ENCODE assay signal across 18 cellular contexts in genomic region chr2:220296174-220296573, GRCh38.
A peak's percentile ranks its signal among the peaks of the same experiment; 100 is the strongest.
DNase-seq lines count a peak whose midpoint lies in the region; ATAC-seq, FAIRE-seq and TF ChIP-seq lines count a peak whose summit lies in the region.
"Had no signal": no experiment of that assay in that cellular context is flagged by ENCODE, and none has a peak within 500 bp of the region (broad histone marks: within the 10 kb centered on the region; RNA-seq: fewer than 3 reads in every experiment).

No MANE protein-coding gene starts in this region.

- H3K27me3 ChIP-seq in naive thymus-derived CD4-positive, alpha-beta T cell (ENCODE audit: control insufficient read depth in 2 of 2, insufficient read depth in 2 of 2, low read length in 2 of 2): no peaks in the 10 kb centered on the region
- H3K27me3 ChIP-seq: SJCRH30, stomach had no signal

- POLR2A ChIA-PET in naive thymus-derived CD4-positive, alpha-beta T cell (lab: Charles Lee): no interaction called here

- peak overlapping the region in 2 of 5 experiments; percentile 8 to 18 for H3K27ac Mint-ChIP-seq in brain
- no peak overlapping the region for H3K27ac Mint-ChIP-seq in progenitor cell of endocrine pancreas
- no peak overlapping the region for H3K27ac Mint-ChIP-seq in naive thymus-derived CD4-positive, alpha-beta T cell
- H3K27ac Mint-ChIP-seq: activated CD8-positive, alpha-beta T cell treated with anti-CD3 and anti-CD28 coated beads for 36 hours; dendritic cell treated with granulocyte-macrophage colony-stimulating factor and Interleukin-4, amounts not matched to agents 40 ng/mL and 50 ng/mL, for 4 days; naive thymus-derived CD8-positive, alpha-beta T cell had no signal

- no peak overlapping the region for H3K4me3 ChIP-seq in HFF-Myc (replicated peaks; ENCODE audit: low read depth, low read length)
- no peak overlapping the region for H3K4me3 ChIP-seq in naive thymus-derived CD4-positive, alpha-beta T cell (ENCODE audit: low read length)
- H3K4me3 ChIP-seq: SJCRH30, stomach had no signal

- DNase-seq in NCI-H2029 (lab: John Stamatoyannopoulos, UW): peak; percentile 14
- no peak for DNase-seq in NCI-H2029 treated with DMSO at 0.1 percent for 48 hours (lab: John Stamatoyannopoulos, UW)
- no peak for DNase-seq in HFF-Myc (ENCODE audit: extremely low read depth, low read depth)
- DNase-seq in progenitor cell of endocrine pancreas (ENCODE audit: low spot score, unreplicated experiment): no peak
- no peak for DNase-seq in cerebellum (ENCODE audit: low spot score)
- no peak for DNase-seq in naive thymus-derived CD4-positive, alpha-beta T cell
- no peak for DNase-seq in GM19239 (ENCODE audit: insufficient read length, low spot score)
- DNase-seq: activated CD8-positive, alpha-beta T cell treated with anti-CD3 and anti-CD28 coated beads for 36 hours; anterior cingulate cortex; MM.1S; naive thymus-derived CD8-positive, alpha-beta T cell; NK-92 treated with Interleukin-12 subunit alpha and Interleukin-12 subunit beta, amount 100 ng/mL, for 24 hours; SJCRH30; stomach had no signal

- H3K4me3 Mint-ChIP-seq in brain (no peak overlapping the region), progenitor cell of endocrine pancreas (ENCODE audit: low read depth) (no peak overlapping the region)
- no peak overlapping the region for H3K4me3 Mint-ChIP-seq in naive thymus-derived CD4-positive, alpha-beta T cell
- H3K4me3 Mint-ChIP-seq: activated CD8-positive, alpha-beta T cell treated with anti-CD3 and anti-CD28 coated beads for 36 hours; dendritic cell treated with granulocyte-macrophage colony-stimulating factor and Interleukin-4, amounts not matched to agents 40 ng/mL and 50 ng/mL, for 4 days; naive thymus-derived CD8-positive, alpha-beta T cell had no signal

- no peak for ATAC-seq in naive thymus-derived CD4-positive, alpha-beta T cell
- ATAC-seq: activated CD8-positive, alpha-beta T cell treated with anti-CD3 and anti-CD28 coated beads for 36 hours; naive thymus-derived CD8-positive, alpha-beta T cell had no signal

- intact Hi-C loops in naive thymus-derived CD4-positive, alpha-beta T cell (cut with micrococcal nuclease): no loop called here

- H3K9me3 ChIP-seq in naive thymus-derived CD4-positive, alpha-beta T cell (ENCODE audit: control insufficient read depth in 2 of 3, low read length in 3 of 3): no peaks in the 10 kb centered on the region
- H3K9me3 ChIP-seq: SJCRH30 had no signal

- CTCF ChIA-PET in naive thymus-derived CD4-positive, alpha-beta T cell (lab: Charles Lee): no interaction called here

- no peak overlapping the region for H3K27ac ChIP-seq in naive thymus-derived CD4-positive, alpha-beta T cell (ENCODE audit: low read depth, low read length)
- H3K27ac ChIP-seq: SJCRH30, stomach had no signal

- peaks cover 5 to 14% (median 8%) of the 10 kb centered on the region in 5 experiments for H3K9me3 Mint-ChIP-seq in brain
- peaks cover 3% of the 10 kb centered on the region for H3K9me3 Mint-ChIP-seq in progenitor cell of endocrine pancreas (ENCODE audit: low read depth)
- peaks cover 0 to 15% (median 0%) of the 10 kb centered on the region in 11 donors for H3K9me3 Mint-ChIP-seq in naive thymus-derived CD4-positive, alpha-beta T cell

- no peaks in the 10 kb centered on the region for H3K4me1 ChIP-seq in naive thymus-derived CD4-positive, alpha-beta T cell (ENCODE audit: control insufficient read depth in 2 of 2, insufficient read depth in 2 of 2, low read length in 2 of 2)
- H3K4me1 ChIP-seq: SJCRH30, stomach had no signal

- H3K36me3 Mint-ChIP-seq in brain (no peaks in the 10 kb centered on the region), progenitor cell of endocrine pancreas (ENCODE audit: insufficient read depth) (no peaks in the 10 kb centered on the region)
- H3K36me3 Mint-ChIP-seq in naive thymus-derived CD4-positive, alpha-beta T cell: no peaks in the 10 kb centered on the region
- H3K36me3 Mint-ChIP-seq: naive thymus-derived CD8-positive, alpha-beta T cell had no signal

- no peaks in the 10 kb centered on the region for H3K27me3 Mint-ChIP-seq in brain
- no peaks in the 10 kb centered on the region for H3K27me3 Mint-ChIP-seq in progenitor cell of endocrine pancreas
- no peaks in the 10 kb centered on the region for H3K27me3 Mint-ChIP-seq in naive thymus-derived CD4-positive, alpha-beta T cell
- H3K27me3 Mint-ChIP-seq: dendritic cell treated with granulocyte-macrophage colony-stimulating factor and Interleukin-4, amounts not matched to agents 40 ng/mL and 50 ng/mL, for 4 days had no signal

- no peaks in the 10 kb centered on the region for H3K36me3 ChIP-seq in naive thymus-derived CD4-positive, alpha-beta T cell (ENCODE audit: control insufficient read depth in 2 of 3, insufficient read depth in 3 of 3, low read length in 3 of 3)
- H3K36me3 ChIP-seq: SJCRH30, stomach had no signal

- FAIRE-seq in GM19239 (lab: Jason Lieb, UNC): no peak
- FAIRE-seq: D721Med, TTC549 had no signal

- H3K4me1 Mint-ChIP-seq in brain: peaks cover 24% of the 10 kb centered on the region
- peaks cover 24% of the 10 kb centered on the region for H3K4me1 Mint-ChIP-seq in progenitor cell of endocrine pancreas (ENCODE audit: low read depth)
- no peaks in the 10 kb centered on the region for H3K4me1 Mint-ChIP-seq in naive thymus-derived CD4-positive, alpha-beta T cell
- H3K4me1 Mint-ChIP-seq: naive thymus-derived CD8-positive, alpha-beta T cell had no signal

- TF ChIP-seq CTCF in HFF-Myc (IDR thresholded peaks at IDR 0.05; ENCODE audit: low read depth, low read length, missing control alignments): peak; percentile 6
- TF ChIP-seq CTCF in brain (conservative IDR thresholded peaks at IDR 0.05): peak; percentile 13 to 54
- TF ChIP-seq CTCF in progenitor cell of endocrine pancreas (IDR thresholded peaks at IDR 0.05; ENCODE audit: unreplicated experiment): peak; percentile 24
